ENCODE assay signal across 8 cellular contexts in genomic region chr3:66998075-66998898, GRCh38. TPM values are rescaled to one million over a fixed set of nuclear protein-coding genes. Genes with fewer than 3 reads are reported as not detected.
DNase-seq lines count a peak whose midpoint lies in the region; ATAC-seq and TF ChIP-seq lines count a peak whose summit lies in the region.

Gene KBTBD8, plus strand, starts transcription at chr3:66998307. Its CDS starts 49 bp downstream, at chr3:66998356.

- no peaks in the 10 kb centered on the region for H3K9me3 ChIP-seq in vagina

- TF ChIP-seq POLR2A in vagina (IDR thresholded peaks at IDR 0.05) = peak in 1 of 2 donors; percentile 23

- intact Hi-C loops in vagina (cut with DNase I) = no loop called here

- H3K27ac ChIP-seq in vagina = no peak within 1 kb of the TSS

- peaks cover 12% of the 10 kb centered on the region for H3K4me1 ChIP-seq in vagina

- H3K27me3 ChIP-seq in vagina = no peaks in the 10 kb centered on the region

- TF ChIP-seq CTCF in vagina (IDR thresholded peaks at IDR 0.05) = no peak

- H3K36me3 ChIP-seq in vagina = no peaks in the 10 kb centered on the region

- peak; percentile 92 for ATAC-seq in GM18511 (IDR thresholded peaks at IDR 0.05; ENCODE audit: unreplicated experiment)
- ATAC-seq in HG03025 (IDR thresholded peaks at IDR 0.05; ENCODE audit: low FRiP score, unreplicated experiment) = peak; percentile 95

- peak; percentile 95 to 98 for DNase-seq in NCI-H2081 (lab: John Stamatoyannopoulos, UW)
- peak; percentile 99 for DNase-seq in T1000 (lab: John Stamatoyannopoulos, UW)
- peak; percentile 100 for DNase-seq in astrocyte of the hippocampus (ENCODE audit: low read depth, low spot score)
- peak; percentile 96 for DNase-seq in hepatic stellate cell (ENCODE audit: low spot score)
- DNase-seq in putamen (ENCODE audit: low spot score) = peak; percentile 100
- peak; percentile 99 to 100 for DNase-seq in vagina (ENCODE audit: extremely low spot score in 2 of 2)

- peak within 1 kb of the TSS; percentile 83 to 94 for H3K4me3 ChIP-seq in vagina

RNA-seq across cellular contexts. Expression of gene KBTBD8, which starts in this region (rescaled TPM):
- total RNA-seq in vagina = 0.49 TPM

Comparison
In these comparisons a context has a peak if more than half of its experiments do, and no peak if none do; other contexts are left out.
1. Peak in DNase-seq and H3K4me3 ChIP-seq in vagina; RNA of the gene not detected or under 1 TPM.